Comparison of ENCODE assay signal across 21 cellular contexts in the genomic region with DNA sequence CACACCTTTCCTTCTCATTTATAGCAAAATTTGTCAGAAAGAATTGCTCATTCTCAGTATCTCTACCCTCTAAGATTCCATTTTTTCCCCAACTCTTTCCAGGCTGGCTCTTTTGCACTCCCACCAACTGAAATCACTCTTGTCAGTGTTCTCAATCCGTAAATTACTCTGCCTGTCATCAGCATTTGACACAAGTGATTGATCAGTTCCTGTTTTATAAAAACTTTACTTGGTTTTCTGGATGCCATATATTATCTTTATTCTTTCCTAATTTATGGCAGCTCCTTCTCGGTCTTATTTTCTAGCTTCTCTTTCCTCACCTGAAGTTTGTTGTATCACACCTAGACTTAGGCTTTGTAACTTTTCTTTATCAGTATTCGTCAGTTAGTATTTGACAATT.
"Had no signal": no experiment of that assay in that cellular context is flagged by ENCODE, and none has a peak within 500 bp of the region (broad histone marks: within the 10 kb centered on the region; RNA-seq: fewer than 3 reads in every experiment).

No MANE protein-coding gene starts in this region.

- H3K27me3 Mint-ChIP-seq: activated CD4-positive, alpha-beta memory T cell treated with anti-CD3 and anti-CD28 coated beads, Interleukin-2, amount 10 ng/mL, durations not matched to agents 7 days and 5 days; activated CD4-positive, alpha-beta T cell treated with anti-CD3 and anti-CD28 coated beads for 36 hours; activated naive CD8-positive, alpha-beta T cell treated with anti-CD3 and anti-CD28 coated beads, Interleukin-2, amount 10 ng/mL, durations not matched to agents 7 days and 5 days had no signal

- H3K36me3 ChIP-seq: adrenal gland, breast epithelium had no signal

- DNase-seq: activated CD4-positive, alpha-beta memory T cell treated with anti-CD3 and anti-CD28 coated beads, Interleukin-2, amount 10 ng/mL, durations not matched to agents 7 days and 5 days; activated CD4-positive, alpha-beta T cell treated with anti-CD3 and anti-CD28 coated beads for 36 hours; activated CD4-positive, alpha-beta T cell treated with anti-CD3 and anti-CD28 coated beads, Interleukin-2, amount 50 U/mL, for 1 hour; activated effector memory CD4-positive, alpha-beta T cell treated with Interleukin-2 at 50 U/mL for 16 hours; activated naive CD4-positive, alpha-beta T cell; activated naive CD8-positive, alpha-beta T cell treated with anti-CD3 and anti-CD28 coated beads, Interleukin-2, amount 10 ng/mL, durations not matched to agents 7 days and 5 days; adrenal gland; aorta; central memory CD4-positive, alpha-beta T cell; Kasumi-1; NCI-H1105 treated with DMSO at 0.1 percent for 48 hours; NCI-H1436 treated with DMSO at 0.1 percent for 48 hours; NCI-H187; NCI-H2081; NCI-H446; NCI-H524; PC-3; SHP77 treated with DMSO at 0.1 percent for 48 hours; T-helper 2 cell had no signal

- H3K27me3 ChIP-seq: adrenal gland, breast epithelium had no signal

- H3K9me3 ChIP-seq: adrenal gland, breast epithelium had no signal

- H3K9me3 Mint-ChIP-seq: activated CD4-positive, alpha-beta memory T cell treated with anti-CD3 and anti-CD28 coated beads, Interleukin-2, amount 10 ng/mL, durations not matched to agents 7 days and 5 days; activated naive CD8-positive, alpha-beta T cell treated with anti-CD3 and anti-CD28 coated beads, Interleukin-2, amount 10 ng/mL, durations not matched to agents 7 days and 5 days had no signal

- H3K27ac ChIP-seq: adrenal gland, breast epithelium, VCaP had no signal

- H3K4me3 Mint-ChIP-seq: activated CD4-positive, alpha-beta memory T cell treated with anti-CD3 and anti-CD28 coated beads, Interleukin-2, amount 10 ng/mL, durations not matched to agents 7 days and 5 days; activated CD4-positive, alpha-beta T cell treated with anti-CD3 and anti-CD28 coated beads for 36 hours; activated naive CD8-positive, alpha-beta T cell treated with anti-CD3 and anti-CD28 coated beads, Interleukin-2, amount 10 ng/mL, durations not matched to agents 7 days and 5 days had no signal

- H3K27ac Mint-ChIP-seq: activated CD4-positive, alpha-beta memory T cell treated with anti-CD3 and anti-CD28 coated beads, Interleukin-2, amount 10 ng/mL, durations not matched to agents 7 days and 5 days; activated CD4-positive, alpha-beta T cell treated with anti-CD3 and anti-CD28 coated beads for 36 hours; activated naive CD8-positive, alpha-beta T cell treated with anti-CD3 and anti-CD28 coated beads, Interleukin-2, amount 10 ng/mL, durations not matched to agents 7 days and 5 days had no signal

- ATAC-seq: activated CD4-positive, alpha-beta T cell treated with anti-CD3 and anti-CD28 coated beads for 36 hours; PC-3 had no signal

- H3K4me1 ChIP-seq: breast epithelium had no signal

- H3K4me3 ChIP-seq: adrenal gland, breast epithelium had no signal
